ENCODE assay signal across 26 cellular contexts in genomic region chr5:76670508-76670907, GRCh38. TPM values are rescaled to one million over a fixed set of nuclear protein-coding genes. Genes with fewer than 3 reads are reported as not detected.
"Had no signal": no experiment of that assay in that cellular context is flagged by ENCODE, and none has a peak within 500 bp of the region (broad histone marks: within the 10 kb centered on the region; RNA-seq: fewer than 3 reads in every experiment).

No MANE protein-coding gene starts in this region.

- H3K4me1 ChIP-seq: gastroesophageal sphincter, right atrium auricular region, testis had no signal

- DNase-seq: activated B cell treated with CpG ODN at 0.5 μM for 24 hours; activated CD4-positive, alpha-beta T cell treated with anti-CD3 and anti-CD28 coated beads, Interleukin-2, amount 50 U/mL, for 1 hour; activated CD8-positive, alpha-beta T cell treated with anti-CD3 and anti-CD28 coated beads for 36 hours; activated effector memory CD4-positive, alpha-beta T cell treated with Interleukin-2 at 50 U/mL for 16 hours; activated naive CD4-positive, alpha-beta T cell treated with Interleukin-2 at 50 U/mL for 16 hours; activated naive CD8-positive, alpha-beta T cell treated with anti-CD3 and anti-CD28 coated beads, Interleukin-2, amount 10 ng/mL, durations not matched to agents 7 days and 5 days; activated T-cell treated with anti-CD3 and anti-CD28 coated beads, Interleukin-2, amount 50 U/mL, for 48 hours; amniotic stem cell; brain microvascular endothelial cell; dorsolateral prefrontal cortex; effector memory CD4-positive, alpha-beta T cell; erythroblast; left colon; midbrain; naive thymus-derived CD4-positive, alpha-beta T cell; stimulated activated CD4-positive, alpha-beta T cell treated with anti-CD3 and anti-CD28 coated beads, Interleukin-1b, Interleukin-23, amount 100 ng/mL, for 48 hours; stimulated activated naive CD4-positive, alpha-beta T cell treated with Interleukin-2 at 50 U/mL for 16 hours; T-helper 2 cell; testis; transverse colon had no signal

- H3K27ac Mint-ChIP-seq: activated B cell treated with CpG ODN at 0.5 μM for 24 hours; activated CD8-positive, alpha-beta T cell treated with anti-CD3 and anti-CD28 coated beads for 36 hours; activated naive CD8-positive, alpha-beta T cell treated with anti-CD3 and anti-CD28 coated beads, Interleukin-2, amount 10 ng/mL, durations not matched to agents 7 days and 5 days had no signal

- H3K36me3 ChIP-seq: brain microvascular endothelial cell, right atrium auricular region had no signal

- ATAC-seq: activated CD8-positive, alpha-beta T cell treated with anti-CD3 and anti-CD28 coated beads for 36 hours; gastroesophageal sphincter; left colon; naive thymus-derived CD4-positive, alpha-beta T cell had no signal

- H3K27me3 Mint-ChIP-seq: activated B cell treated with CpG ODN at 0.5 μM for 24 hours; activated CD8-positive, alpha-beta T cell treated with anti-CD3 and anti-CD28 coated beads for 36 hours; activated naive CD8-positive, alpha-beta T cell treated with anti-CD3 and anti-CD28 coated beads, Interleukin-2, amount 10 ng/mL, durations not matched to agents 7 days and 5 days; naive thymus-derived CD4-positive, alpha-beta T cell had no signal

- H3K4me2 ChIP-seq: hepatocyte, smooth muscle cell had no signal

- H3K27ac ChIP-seq: brain microvascular endothelial cell, coronary artery, dorsolateral prefrontal cortex, gastroesophageal sphincter, hepatocyte, right atrium auricular region, testis, transverse colon had no signal

- H3K4me3 ChIP-seq: coronary artery, dorsolateral prefrontal cortex, gastroesophageal sphincter, hepatocyte, right atrium auricular region, smooth muscle cell, testis, transverse colon had no signal

- H3K27me3 ChIP-seq: brain microvascular endothelial cell, gastroesophageal sphincter, hepatocyte, right atrium auricular region, testis, transverse colon had no signal

- H3K4me3 Mint-ChIP-seq: activated B cell treated with CpG ODN at 0.5 μM for 24 hours; activated CD8-positive, alpha-beta T cell treated with anti-CD3 and anti-CD28 coated beads for 36 hours; activated naive CD8-positive, alpha-beta T cell treated with anti-CD3 and anti-CD28 coated beads, Interleukin-2, amount 10 ng/mL, durations not matched to agents 7 days and 5 days; naive thymus-derived CD4-positive, alpha-beta T cell had no signal

- H3K9me3 ChIP-seq: gastroesophageal sphincter, right atrium auricular region, testis, transverse colon had no signal

- H3K4me1 Mint-ChIP-seq: activated B cell treated with CpG ODN at 0.5 μM for 24 hours; activated naive CD8-positive, alpha-beta T cell treated with anti-CD3 and anti-CD28 coated beads, Interleukin-2, amount 10 ng/mL, durations not matched to agents 7 days and 5 days; naive thymus-derived CD4-positive, alpha-beta T cell had no signal

- H3K9me3 Mint-ChIP-seq: activated B cell treated with CpG ODN at 0.5 μM for 24 hours; activated CD8-positive, alpha-beta T cell treated with anti-CD3 and anti-CD28 coated beads for 36 hours; activated naive CD8-positive, alpha-beta T cell treated with anti-CD3 and anti-CD28 coated beads, Interleukin-2, amount 10 ng/mL, durations not matched to agents 7 days and 5 days; naive thymus-derived CD4-positive, alpha-beta T cell had no signal

- H2AFZ ChIP-seq: hepatocyte had no signal

RNA-seq across cellular contexts. Expression of gene F2RL2, which starts 47.3 kb away (rescaled TPM):
- total RNA-seq: activated B cell treated with CpG ODN at 0.5 μM for 24 hours; activated CD8-positive, alpha-beta T cell treated with anti-CD3 and anti-CD28 coated beads for 36 hours; activated naive CD8-positive, alpha-beta T cell treated with anti-CD3 and anti-CD28 coated beads, Interleukin-2, amount 10 ng/mL, durations not matched to agents 7 days and 5 days; naive thymus-derived CD4-positive, alpha-beta T cell; testis had no signal
- polyA plus RNA-seq: keratinocyte, smooth muscle cell had no signal
